In the genomic region with DNA sequence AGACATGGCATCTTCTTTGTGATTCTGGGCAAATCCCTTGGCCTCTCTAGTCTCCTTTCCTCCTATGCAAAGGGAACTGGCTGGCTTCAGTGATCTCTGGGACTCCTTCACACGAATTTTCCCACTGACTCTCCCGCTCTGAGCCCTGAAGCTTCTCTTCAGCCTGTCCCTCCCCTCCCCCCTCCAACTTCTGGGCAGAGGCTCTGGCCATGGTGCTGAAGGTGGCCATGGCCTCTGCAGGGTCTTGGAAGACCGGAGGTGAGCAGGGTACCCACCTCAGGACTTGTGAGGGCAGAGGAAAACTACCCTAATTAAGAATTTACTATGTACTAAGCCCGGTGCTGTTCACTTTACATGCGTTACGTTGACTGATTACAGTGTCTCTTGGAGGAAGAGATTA, we compare ENCODE assay signal across 13 cellular contexts. TPM values are rescaled to one million over a fixed set of nuclear protein-coding genes. Genes with fewer than 3 reads are reported as not detected.
A peak's percentile ranks its signal among the peaks of the same experiment; 100 is the strongest.
DNase-seq lines count a peak whose midpoint lies in the region; ATAC-seq, FAIRE-seq and TF ChIP-seq lines count a peak whose summit lies in the region.
"Had no signal": no experiment of that assay in that cellular context is flagged by ENCODE, and none has a peak within 500 bp of the region (broad histone marks: within the 10 kb centered on the region; RNA-seq: fewer than 3 reads in every experiment).

No MANE protein-coding gene starts in this region.

- H3K9me3 ChIP-seq in HCT116 (ENCODE audit: control insufficient read depth in 1 of 2, insufficient read depth in 1 of 2, low read depth in 1 of 2, low read length in 2 of 2), result no peaks in the 10 kb centered on the region
- no peaks in the 10 kb centered on the region for H3K9me3 ChIP-seq in endothelial cell of umbilical vein (replicated peaks; ENCODE audit: control insufficient read depth, insufficient read depth, low read length)
- H3K9me3 ChIP-seq in colonic mucosa, result no peaks in the 10 kb centered on the region

- dilution Hi-C loops in endothelial cell of umbilical vein (cut with MboI; ENCODE audit: extremely low pct_ligation_motif_present, low sequenced_read_pairs), result no loop called here

- H3K4me3 ChIP-seq in HCT116 (replicated peaks in 1 of 2; ENCODE audit: low read depth in 1 of 2, low read length in 2 of 2) (no peak overlapping the region), endothelial cell of umbilical vein (replicated peaks in 1 of 3; ENCODE audit: insufficient read depth in 1 of 3, low read depth in 1 of 3, low read length in 3 of 3) (no peak overlapping the region), colonic mucosa (no peak overlapping the region)

- H3K36me3 Mint-ChIP-seq in neural crest cell (ENCODE audit: low read depth), result no peaks in the 10 kb centered on the region
- H3K36me3 Mint-ChIP-seq: activated naive CD4-positive, alpha-beta T cell treated with anti-CD3 and anti-CD28 coated beads, Interleukin-2, amount 50 U/mL, for 72 hours; naive thymus-derived CD8-positive, alpha-beta T cell had no signal

- H4K20me1 ChIP-seq in HCT116 (ENCODE audit: insufficient read depth), result no peaks in the 10 kb centered on the region
- H4K20me1 ChIP-seq in endothelial cell of umbilical vein (replicated peaks; ENCODE audit: control insufficient read depth, extremely low read depth, insufficient read depth, low read length), result no peaks in the 10 kb centered on the region

- H3K27ac Mint-ChIP-seq in neural crest cell (ENCODE audit: unreplicated experiment), result no peak overlapping the region
- H3K27ac Mint-ChIP-seq: activated naive CD4-positive, alpha-beta T cell treated with anti-CD3 and anti-CD28 coated beads, Interleukin-2, amount 50 U/mL, for 72 hours; naive thymus-derived CD8-positive, alpha-beta T cell had no signal

- H3K4me1 Mint-ChIP-seq in neural crest cell, result peaks cover 43% of the 10 kb centered on the region
- H3K4me1 Mint-ChIP-seq: naive thymus-derived CD8-positive, alpha-beta T cell had no signal

- no peaks in the 10 kb centered on the region for H3K27me3 Mint-ChIP-seq in neural crest cell (ENCODE audit: low read depth)

- no peak for FAIRE-seq in endothelial cell of umbilical vein (lab: Jason Lieb, UNC)
- FAIRE-seq: D721Med had no signal

- no peak overlapping the region for H3K9ac ChIP-seq in HCT116 (ENCODE audit: low read length)
- no peak overlapping the region for H3K9ac ChIP-seq in endothelial cell of umbilical vein (replicated peaks; ENCODE audit: extremely low read depth, insufficient read depth, low read length)
- no peak overlapping the region for H3K9ac ChIP-seq in colonic mucosa (ENCODE audit: low read depth in 2 of 2, low read length in 2 of 2)

- no peak overlapping the region for H3K4me3 Mint-ChIP-seq in neural crest cell
- H3K4me3 Mint-ChIP-seq: naive thymus-derived CD8-positive, alpha-beta T cell had no signal

- H3K4me1 ChIP-seq in HCT116 (ENCODE audit: control insufficient read depth in 1 of 2, insufficient read depth in 2 of 2, low read length in 2 of 2) (no peaks in the 10 kb centered on the region), endothelial cell of umbilical vein (ENCODE audit: control insufficient read depth, extremely low read depth, insufficient read depth, low read length) (no peaks in the 10 kb centered on the region), colonic mucosa (no peaks in the 10 kb centered on the region)

- BruUV-seq in HCT116 (replicated peaks; lab: Mats Ljungman, UMichigan) (no TSS peak), endothelial cell of umbilical vein (replicated peaks; lab: Mats Ljungman, UMichigan) (no TSS peak)

- TF ChIP-seq POLR2A in HCT116 (IDR thresholded peaks at IDR 0.05; ENCODE audit: borderline replicate concordance, extremely low read depth, insufficient read depth, insufficient read length) (no peak), endothelial cell of umbilical vein (IDR thresholded peaks at IDR 0.05; ENCODE audit: low read depth, low read length) (no peak)

- no peaks in the 10 kb centered on the region for H3K9me1 ChIP-seq in endothelial cell of umbilical vein (replicated peaks; ENCODE audit: control insufficient read depth, extremely low read depth, insufficient read depth, low read length)

- no peak for DNase-seq in HCT116 (ENCODE audit: low read depth, low spot score)
- peak; percentile 26 for DNase-seq in endothelial cell of umbilical vein (ENCODE audit: low read depth, low spot score)
- peak; percentile 55 for DNase-seq in neural crest cell (ENCODE audit: low read depth, low spot score)
- DNase-seq in colonic mucosa, result no peak
- DNase-seq in NCI-H1105 (lab: John Stamatoyannopoulos, UW), result no peak
- DNase-seq in COLO829 (ENCODE audit: low spot score), result no peak
- DNase-seq: activated CD4-positive, alpha-beta T cell treated with anti-CD3 and anti-CD28 coated beads, Interleukin-2, amount 50 U/mL, for 1 hour; naive thymus-derived CD8-positive, alpha-beta T cell; stimulated activated CD4-positive, alpha-beta T cell treated with anti-CD3 and anti-CD28 coated beads, Interleukin-15, amount 100 ng/mL, for 24 hours had no signal

- intact Hi-C loops in HCT116 (cut with micrococcal nuclease) (no loop called here), endothelial cell of umbilical vein (cut with micrococcal nuclease) (no loop called here), colonic mucosa (cut with DNase I) (no loop called here)

- no peaks in the 10 kb centered on the region for H3K36me3 ChIP-seq in HCT116 (ENCODE audit: control insufficient read depth in 1 of 2, insufficient read depth in 2 of 2, low read length in 2 of 2)
- H3K36me3 ChIP-seq in endothelial cell of umbilical vein (ENCODE audit: control insufficient read depth in 2 of 2, extremely low read depth in 1 of 2, insufficient read depth in 2 of 2, low read length in 2 of 2), result no peaks in the 10 kb centered on the region
- no peaks in the 10 kb centered on the region for H3K36me3 ChIP-seq in colonic mucosa

- TF ChIP-seq CTCF in HCT116 (IDR thresholded peaks at IDR 0.05 in 2 of 3, conservative IDR thresholded peaks at IDR 0.05 in 1 of 3; ENCODE audit: borderline replicate concordance in 1 of 3, insufficient read depth in 1 of 3, low read depth in 2 of 3, low read length in 2 of 3) (no peak), endothelial cell of umbilical vein (IDR thresholded peaks at IDR 0.05; ENCODE audit: extremely low read depth in 1 of 2, insufficient read depth in 1 of 2, low read depth in 1 of 2, low read length in 2 of 2) (no peak), neural crest cell (conservative IDR thresholded peaks at IDR 0.05) (no peak), colonic mucosa (IDR thresholded peaks at IDR 0.05) (no peak)

- CTCF ChIA-PET in HCT116 (lab: Charles Lee) (no interaction called here), endothelial cell of umbilical vein (lab: Charles Lee) (no interaction called here)

- H3K9me3 Mint-ChIP-seq in neural crest cell, result no peaks in the 10 kb centered on the region
- H3K9me3 Mint-ChIP-seq: activated naive CD4-positive, alpha-beta T cell treated with anti-CD3 and anti-CD28 coated beads, Interleukin-2, amount 50 U/mL, for 72 hours; naive thymus-derived CD8-positive, alpha-beta T cell had no signal

- H3K4me2 ChIP-seq in HCT116 (ENCODE audit: low read length), result no peak overlapping the region
- H3K4me2 ChIP-seq in endothelial cell of umbilical vein (ENCODE audit: insufficient read depth, low read length), result no peak overlapping the region

- H3K9me2 ChIP-seq in HCT116 (ENCODE audit: insufficient read depth), result no peaks in the 10 kb centered on the region

- no peaks in the 10 kb centered on the region for H3K79me2 ChIP-seq in HCT116 (ENCODE audit: insufficient read depth, low read length)
- H3K79me2 ChIP-seq in endothelial cell of umbilical vein (ENCODE audit: control insufficient read depth, insufficient read depth, low read length), result no peaks in the 10 kb centered on the region

- H3K27me3 ChIP-seq in HCT116 (ENCODE audit: insufficient read depth, low read length) (no peaks in the 10 kb centered on the region), endothelial cell of umbilical vein (ENCODE audit: control insufficient read depth in 2 of 2, insufficient read depth in 2 of 2, low read length in 2 of 2) (no peaks in the 10 kb centered on the region), colonic mucosa (no peaks in the 10 kb centered on the region)

- H3K27ac ChIP-seq in HCT116 (ENCODE audit: low read depth, low read length) (no peak overlapping the region), endothelial cell of umbilical vein (ENCODE audit: insufficient read depth, low read depth, low read length) (no peak overlapping the region), colonic mucosa (no peak overlapping the region)

- H2AFZ ChIP-seq in HCT116 (ENCODE audit: low read depth, low read length, poor library complexity, severe bottlenecking) (no peak overlapping the region), endothelial cell of umbilical vein (ENCODE audit: low read depth, low read length) (no peak overlapping the region)

- ATAC-seq in HCT116, result no peak
- ATAC-seq in activated CD4-positive, CD25-positive, alpha-beta regulatory T cell treated with anti-CD3 and anti-CD28 coated beads, Interleukin-2, amount 50 U/mL, for 24 hours, result no peak
- ATAC-seq: activated naive CD4-positive, alpha-beta T cell treated with anti-CD3 and anti-CD28 coated beads, Interleukin-2, amount 50 U/mL, for 72 hours; naive thymus-derived CD8-positive, alpha-beta T cell had no signal

- RAD21 ChIA-PET in HCT116 (lab: Charles Lee; ENCODE audit: low non-redundant PET in 1 of 2, low total read pairs in 2 of 2, uncharacterized antibody in 2 of 2, unreplicated experiment in 2 of 2), result no interaction called here

- POLR2A ChIA-PET in HCT116 (lab: Charles Lee), result no interaction called here
- POLR2A ChIA-PET in endothelial cell of umbilical vein (lab: Charles Lee), result interaction anchor here (0.6 kb wide), 1 partner anchor 30 kb away, joined by 3 read pairs; no protein-coding TSS in a partner anchor

- TF ChIP-seq RAD21 in HCT116 (IDR thresholded peaks at IDR 0.05; ENCODE audit: low read depth), result no peak

TF ChIP-seq in HCT116, 20 proteins besides CTCF, POLR2A, EP300 and RAD21 (continues in another document):
- no peak for TF ChIP-seq SP1 (IDR thresholded peaks at IDR 0.05; ENCODE audit: low read depth)

TF ChIP-seq in PFSK-1, 5 proteins besides CTCF, POLR2A, EP300 and RAD21 (continues in another document):
- no peak for TF ChIP-seq POLR2AphosphoS5 (IDR thresholded peaks at IDR 0.05; ENCODE audit: low read depth, low read length)

RNA-seq across cellular contexts. Expression of gene POU3F1, which starts 29.4 kb away (rescaled TPM):
- not detected for total RNA-seq in HCT116 (2021; ENCODE audit: unreplicated experiment)
- 0.08 TPM in 1 of 2 replicates, not detected in the other for polyA plus RNA-seq in HCT116 (2012)
- not detected for polyA plus RNA-seq in PFSK-1 (2012; ENCODE audit: insufficient read length, low read depth)
- total RNA-seq in endothelial cell of umbilical vein, result not detected in 2 replicates
- polyA plus RNA-seq in endothelial cell of umbilical vein, result not detected in 2 replicates
- not detected in 2 replicates for polyA plus RNA-seq in endothelial cell of umbilical vein (2011; cell fraction: cytosol; rRNA removed)
- polyA plus RNA-seq in endothelial cell of umbilical vein (2011; cell fraction: nucleus; rRNA removed), result not detected in 2 replicates
- polyA plus RNA-seq in endothelial cell of umbilical vein (2012), result not detected in 2 replicates
- not detected in 2 replicates for polyA minus RNA-seq in endothelial cell of umbilical vein
- polyA minus RNA-seq in endothelial cell of umbilical vein (2011; cell fraction: cytosol; rRNA and poly(A)+ RNA removed), result not detected
- polyA minus RNA-seq in endothelial cell of umbilical vein (2011; cell fraction: nucleus; rRNA and poly(A)+ RNA removed), result not detected in 2 replicates
- total RNA-seq in neural crest cell, result 10.7 and 12.1 TPM in 2 replicates
- total RNA-seq in colonic mucosa, result not detected
- total RNA-seq: activated naive CD4-positive, alpha-beta T cell treated with anti-CD3 and anti-CD28 coated beads, Interleukin-2, amount 50 U/mL, for 72 hours had no signal

Comparison
In these comparisons a context has a peak if more than half of its experiments do, and no peak if none do; other contexts are left out.
1. DNase-seq: peak in endothelial cell of umbilical vein (single experiment) and neural crest cell (single experiment); none in HCT116 (single experiment), colonic mucosa (single experiment), NCI-H1105 (single experiment) and COLO829 (single experiment).
2. RNA of gene POU3F1, which starts 29.4 kb away (total RNA-seq): 10.7 to 12.1 TPM in neural crest cell; not detected in HCT116 (single experiment), not detected in colonic mucosa and not detected in endothelial cell of umbilical vein; every median in the first group is over 10 times any median in the second.